14 cellular contexts compared by ENCODE assay signal in genomic region chr17:67594115-67594878, GRCh38.
A peak's percentile ranks its signal among the peaks of the same experiment; 100 is the strongest.
DNase-seq lines count a peak whose midpoint lies in the region; ATAC-seq lines count a peak whose summit lies in the region.
"Had no signal": no experiment of that assay in that cellular context is flagged by ENCODE, and none has a peak within 500 bp of the region (broad histone marks: within the 10 kb centered on the region; RNA-seq: fewer than 3 reads in every experiment).

No MANE protein-coding gene starts in this region.

- no peaks in the 10 kb centered on the region for H3K9me3 Mint-ChIP-seq in dendritic cell treated with granulocyte-macrophage colony-stimulating factor and Interleukin-4, amounts not matched to agents 40 ng/mL and 50 ng/mL, for 4 days

- in situ Hi-C loops in ACHN (cut with HindIII; ENCODE audit: low pct_ligation_motif_present, low pct_unique_long_range_greater_than_20kb, low sequenced_read_pairs) = no loop called here

- DNase-seq in ACHN = peak; percentile 8
- DNase-seq in effector CD4-positive, alpha-beta T cell = no peak
- DNase-seq in stimulated activated CD4-positive, alpha-beta T cell treated with anti-CD3 and anti-CD28 coated beads, Interleukin-4, amount 100 ng/mL, for 24 hours = no peak
- no peak for DNase-seq in KG1 (lab: John Stamatoyannopoulos, UW)
- DNase-seq: AML-193, anterior cingulate cortex, GOT3, islet precursor cell, posterior cingulate gyrus, uterus had no signal

- no peaks in the 10 kb centered on the region for H3K27me3 Mint-ChIP-seq in dendritic cell treated with granulocyte-macrophage colony-stimulating factor and Interleukin-4, amounts not matched to agents 40 ng/mL and 50 ng/mL, for 4 days

- peak overlapping the region; percentile 52 for H3K27ac Mint-ChIP-seq in dendritic cell treated with granulocyte-macrophage colony-stimulating factor and Interleukin-4, amounts not matched to agents 40 ng/mL and 50 ng/mL, for 4 days

- H3K36me3 Mint-ChIP-seq in dendritic cell treated with granulocyte-macrophage colony-stimulating factor and Interleukin-4, amounts not matched to agents 40 ng/mL and 50 ng/mL, for 4 days (ENCODE audit: low read depth) = no peaks in the 10 kb centered on the region

- ATAC-seq in GM19372 (IDR thresholded peaks at IDR 0.05; ENCODE audit: low read depth, unreplicated experiment) = peak; percentile 49
- ATAC-seq in HG03196 (IDR thresholded peaks at IDR 0.05; ENCODE audit: unreplicated experiment) = peak; percentile 58
- no peak for ATAC-seq in HG03039 (IDR thresholded peaks at IDR 0.05; ENCODE audit: unreplicated experiment)

- H3K4me3 Mint-ChIP-seq in dendritic cell treated with granulocyte-macrophage colony-stimulating factor and Interleukin-4, amounts not matched to agents 40 ng/mL and 50 ng/mL, for 4 days = no peak overlapping the region

- intact Hi-C loops in dendritic cell treated with granulocyte-macrophage colony-stimulating factor and Interleukin-4, amounts not matched to agents 40 ng/mL and 50 ng/mL, for 4 days (cut with micrococcal nuclease) = no loop called here

- H3K4me1 Mint-ChIP-seq in dendritic cell treated with granulocyte-macrophage colony-stimulating factor and Interleukin-4, amounts not matched to agents 40 ng/mL and 50 ng/mL, for 4 days (ENCODE audit: low read depth) = peaks cover 15% of the 10 kb centered on the region
